Comparison of ENCODE assay signal across 8 cellular contexts in the genomic region with DNA sequence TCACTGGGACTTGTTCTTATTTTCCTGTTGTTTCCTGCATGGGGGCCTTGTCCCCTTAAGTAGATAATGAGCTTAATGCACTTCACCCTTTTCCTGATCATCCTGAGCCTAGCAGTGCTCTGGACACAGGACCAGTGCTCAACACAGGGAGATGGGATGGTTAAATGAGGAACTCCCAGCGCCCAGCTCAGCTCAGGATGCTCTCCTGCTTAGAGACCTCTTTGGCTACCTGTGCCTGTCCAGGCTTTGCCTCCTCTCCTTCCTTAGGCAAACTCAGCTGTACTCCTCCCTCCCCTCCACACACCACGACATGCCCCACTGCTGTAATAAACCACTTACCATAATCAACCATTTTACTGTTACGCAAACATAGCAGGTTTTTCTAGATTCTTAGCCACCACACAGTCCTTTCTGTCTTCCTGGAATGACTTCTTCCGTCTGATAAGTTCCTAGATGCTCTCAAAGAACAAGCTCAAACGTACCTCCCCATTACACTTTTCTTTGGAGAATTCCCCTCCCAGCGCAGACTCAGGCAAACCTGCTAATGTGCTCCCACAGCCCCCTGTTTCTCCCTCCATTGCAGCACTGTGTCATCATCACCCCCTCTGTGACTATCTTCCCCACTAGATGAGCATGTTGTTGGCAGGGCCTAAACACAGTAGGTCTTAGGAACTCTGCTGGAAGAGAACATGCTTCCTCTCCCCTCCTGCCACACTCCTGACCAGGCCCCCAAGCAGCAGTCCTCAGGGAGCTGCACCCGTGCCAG.
DNase-seq lines count a peak whose midpoint lies in the region; ATAC-seq and TF ChIP-seq lines count a peak whose summit lies in the region.

No MANE protein-coding gene starts in this region.

- H3K36me3 Mint-ChIP-seq in stimulated activated naive B cell treated with anti-CD40 and anti-IgM and Interleukin-4, amounts not matched to agents 10 μg/mL and 1 μg/mL and 100 μg/mL, for 72 hours: no peaks in the 10 kb centered on the region

- ATAC-seq in stimulated activated naive B cell treated with anti-CD40 and anti-IgM and Interleukin-4, amounts not matched to agents 10 μg/mL and 1 μg/mL and 100 μg/mL, for 72 hours (replicated peaks): peak; percentile 2 to 10

- peaks cover 16 to 18% of the 10 kb centered on the region in 2 donors for H3K27me3 Mint-ChIP-seq in stimulated activated naive B cell treated with anti-CD40 and anti-IgM and Interleukin-4, amounts not matched to agents 10 μg/mL and 1 μg/mL and 100 μg/mL, for 72 hours

- DNase-seq in SIG-M5 treated with dmso at 0.1 percent for 504 hours (lab: John Stamatoyannopoulos, UW; ENCODE audit: unreplicated experiment): peak; percentile 18
- no peak for DNase-seq in SIG-M5 (lab: John Stamatoyannopoulos, UW)
- peak; percentile 46 for DNase-seq in NCI-H2029 (lab: John Stamatoyannopoulos, UW)
- DNase-seq in central memory CD4-positive, alpha-beta T cell: peak; percentile 19
- DNase-seq in stimulated activated naive B cell treated with anti-CD40 and anti-IgM and Interleukin-4, amounts not matched to agents 10 μg/mL and 1 μg/mL and 100 μg/mL, for 72 hours: no peak
- no peak for DNase-seq in OCI-M2 (lab: John Stamatoyannopoulos, UW; ENCODE audit: unreplicated experiment)
- DNase-seq in stimulated activated CD4-positive, alpha-beta T cell treated with anti-CD3 and anti-CD28 coated beads, Interleukin-12 subunit alpha, Interleukin-12 subunit beta, amount 100 ng/mL, for 4 hours: no peak
- no peak for DNase-seq in foreskin fibroblast

- TF ChIP-seq CTCF in foreskin fibroblast (IDR thresholded peaks at IDR 0.05; ENCODE audit: low read depth, low read length): no peak

- peak overlapping the region in 1 of 2 donors; percentile 8 for H3K4me3 Mint-ChIP-seq in stimulated activated naive B cell treated with anti-CD40 and anti-IgM and Interleukin-4, amounts not matched to agents 10 μg/mL and 1 μg/mL and 100 μg/mL, for 72 hours

- H3K27ac Mint-ChIP-seq in stimulated activated naive B cell treated with anti-CD40 and anti-IgM and Interleukin-4, amounts not matched to agents 10 μg/mL and 1 μg/mL and 100 μg/mL, for 72 hours: no peak overlapping the region

- no peak overlapping the region for H3K4me3 ChIP-seq in foreskin fibroblast (ENCODE audit: low read depth in 1 of 2, low read length in 2 of 2)

- H3K9me3 Mint-ChIP-seq in stimulated activated naive B cell treated with anti-CD40 and anti-IgM and Interleukin-4, amounts not matched to agents 10 μg/mL and 1 μg/mL and 100 μg/mL, for 72 hours: no peaks in the 10 kb centered on the region

- H3K4me1 Mint-ChIP-seq in stimulated activated naive B cell treated with anti-CD40 and anti-IgM and Interleukin-4, amounts not matched to agents 10 μg/mL and 1 μg/mL and 100 μg/mL, for 72 hours: peaks cover 8 to 15% of the 10 kb centered on the region in 2 donors

Comparison
In these comparisons a context has a peak if more than half of its experiments do, and no peak if none do; other contexts are left out.
1. DNase-seq: peak in SIG-M5 treated with dmso at 0.1 percent for 504 hours (single experiment), NCI-H2029 (single experiment) and central memory CD4-positive, alpha-beta T cell (single experiment); none in SIG-M5 (single experiment), stimulated activated naive B cell treated with anti-CD40 and anti-IgM and Interleukin-4, amounts not matched to agents 10 μg/mL and 1 μg/mL and 100 μg/mL, for 72 hours (single experiment), OCI-M2 (single experiment), stimulated activated CD4-positive, alpha-beta T cell treated with anti-CD3 and anti-CD28 coated beads, Interleukin-12 subunit alpha, Interleukin-12 subunit beta, amount 100 ng/mL, for 4 hours (single experiment) and foreskin fibroblast (0 of 2).